12 cellular contexts compared by ENCODE assay signal in the genomic region with DNA sequence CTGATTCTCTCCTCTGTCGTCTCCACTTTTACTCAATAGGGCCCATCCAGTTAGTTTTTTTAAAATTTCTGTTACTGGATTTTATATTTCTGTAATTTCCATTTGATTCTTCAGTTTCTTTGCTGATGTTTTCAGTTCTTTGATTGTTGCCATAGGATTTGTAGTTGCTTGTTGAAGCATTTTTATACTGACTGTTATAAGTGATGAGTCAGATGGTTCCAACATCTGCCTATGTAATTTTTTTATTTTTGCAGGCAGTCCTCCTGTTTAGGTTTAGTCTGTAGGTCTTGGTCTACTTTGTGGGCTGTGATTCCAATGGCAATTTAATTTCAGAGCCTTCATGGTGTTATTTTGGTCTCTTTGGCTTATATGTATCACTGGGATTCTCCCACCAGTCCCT. TPM values are rescaled to one million over a fixed set of nuclear protein-coding genes. Genes with fewer than 3 reads are reported as not detected.
DNase-seq lines count a peak whose midpoint lies in the region; ATAC-seq, FAIRE-seq and TF ChIP-seq lines count a peak whose summit lies in the region.
"Not testable (repeated sequence)": the region's sequence is repeated elsewhere in the genome, so short reads cannot be mapped to it uniquely, and the experiment has no call there.
"Had no signal": no experiment of that assay in that cellular context is flagged by ENCODE, and none has a peak within 500 bp of the region (broad histone marks: within the 10 kb centered on the region; RNA-seq: fewer than 3 reads in every experiment).

No MANE protein-coding gene starts in this region.

- H2AFZ ChIP-seq in Karpas-422 (ENCODE audit: low read length); K562 (ENCODE audit: low read depth, low read length): not testable (repeated sequence)

- not testable (repeated sequence) for H3K4me1 ChIP-seq in Karpas-422 (ENCODE audit: low read length)
- H3K4me1 ChIP-seq in K562 (replicated peaks in 1 of 2; ENCODE audit: control insufficient read depth in 2 of 2, insufficient read depth in 2 of 2, low read length in 2 of 2), result peaks cover 0 to 17% of the 10 kb centered on the region in 2 experiments; a peak in 4 of 5 replicates

- POLR2A ChIA-PET in activated CD4-positive, alpha-beta T cell treated with anti-CD3 and anti-CD28 coated beads for 36 hours (lab: Charles Lee); naive thymus-derived CD8-positive, alpha-beta T cell (lab: Charles Lee): not testable (repeated sequence)
- POLR2A ChIA-PET in K562 (lab: Yijun Ruan, JAX), result interaction anchor here (0.7 kb wide), 1 partner anchor 24 kb away, joined by 3 read pairs; no protein-coding TSS in a partner anchor

- H3K36me3 ChIP-seq in Karpas-422 (ENCODE audit: insufficient read depth, low read length), result not testable (repeated sequence)
- peaks cover 15% of the 10 kb centered on the region; the same call in 1 of the 3 replicates for H3K36me3 ChIP-seq in K562 (ENCODE audit: control insufficient read depth, insufficient read depth, low read length)

- not testable (repeated sequence) for H3K9me1 ChIP-seq in K562 (ENCODE audit: control insufficient read depth, insufficient read depth, low read length)

- DNase-seq in Karpas-422; activated CD4-positive, alpha-beta T cell treated with anti-CD3 and anti-CD28 coated beads for 36 hours; K562 (ENCODE audit: extremely low read depth in 1 of 4, low spot score in 3 of 4); naive thymus-derived CD8-positive, alpha-beta T cell; neural crest cell (ENCODE audit: low read depth, low spot score): not testable (repeated sequence)

- H3K27me3 ChIP-seq in Karpas-422 (ENCODE audit: low read length); K562 (ENCODE audit: control insufficient read depth in 2 of 2, insufficient read depth in 2 of 2, low read length in 2 of 2): not testable (repeated sequence)

- H3K9ac ChIP-seq in Karpas-422 (ENCODE audit: low read length); K562 (ENCODE audit: insufficient read depth in 1 of 2, low read depth in 2 of 2, low read length in 2 of 2): not testable (repeated sequence)

- not testable (repeated sequence) for H3K9me2 ChIP-seq in Karpas-422 (replicated peaks; ENCODE audit: insufficient read depth, low read length)

- peak overlapping the region; percentile 19 for H3K4me2 ChIP-seq in Karpas-422 (ENCODE audit: low read depth, low read length, poor library complexity, severe bottlenecking)
- H3K4me2 ChIP-seq in K562 (ENCODE audit: insufficient read depth, low read length), result not testable (repeated sequence)

- peaks cover 24% of the 10 kb centered on the region for H3K36me3 Mint-ChIP-seq in activated CD4-positive, alpha-beta T cell treated with anti-CD3 and anti-CD28 coated beads for 36 hours (ENCODE audit: low read depth)
- not testable (repeated sequence) for H3K36me3 Mint-ChIP-seq in activated naive CD4-positive, alpha-beta T cell treated with anti-CD3 and anti-CD28 coated beads, Interleukin-2, amount 50 U/mL, for 24 hours; neural crest cell (ENCODE audit: low read depth)
- peaks cover 0 to 24% (median 6%) of the 10 kb centered on the region in 3 donors for H3K36me3 Mint-ChIP-seq in naive thymus-derived CD8-positive, alpha-beta T cell

- 72% methylated on average over 1 of the region's 1 CpG for WGBS in K562 (ENCODE audit: insufficient coverage, low coverage, missing lambda C conversion rate)

- not testable (repeated sequence) for H3K9me3 Mint-ChIP-seq in activated CD4-positive, alpha-beta T cell treated with anti-CD3 and anti-CD28 coated beads for 36 hours (ENCODE audit: low read depth); activated naive CD4-positive, alpha-beta T cell treated with anti-CD3 and anti-CD28 coated beads, Interleukin-2, amount 50 U/mL, for 24 hours; naive thymus-derived CD8-positive, alpha-beta T cell; neural crest cell

- not testable (repeated sequence) for ATAC-seq in activated CD4-positive, alpha-beta T cell treated with anti-CD3 and anti-CD28 coated beads for 36 hours; K562; naive thymus-derived CD8-positive, alpha-beta T cell

- not testable (repeated sequence) for H3K4me3 Mint-ChIP-seq in activated CD4-positive, alpha-beta T cell treated with anti-CD3 and anti-CD28 coated beads for 36 hours
- peak overlapping the region; percentile 53 for H3K4me3 Mint-ChIP-seq in activated naive CD4-positive, alpha-beta T cell treated with anti-CD3 and anti-CD28 coated beads, Interleukin-2, amount 50 U/mL, for 24 hours
- H3K4me3 Mint-ChIP-seq in naive thymus-derived CD8-positive, alpha-beta T cell, result peak overlapping the region in 7 of 10 donors; percentile 36 to 54 (median 45)
- H3K4me3 Mint-ChIP-seq in neural crest cell, result peak overlapping the region; percentile 38

- in situ Hi-C loops in K562 (cut with MboI), result not testable (repeated sequence)

- not testable (repeated sequence) for TF ChIP-seq CTCF in K562 (IDR thresholded peaks at IDR 0.05 in 2 of 3, conservative IDR thresholded peaks at IDR 0.05 in 1 of 3; ENCODE audit: insufficient read depth in 2 of 3, low read depth in 1 of 3, low read length in 3 of 3); neural crest cell (conservative IDR thresholded peaks at IDR 0.05)

- not testable (repeated sequence) for BruUV-seq in K562 (replicated peaks; lab: Mats Ljungman, UMichigan)

- not testable (repeated sequence) for TF ChIP-seq RAD21 in K562 (CRISPR knock-in tag; conservative IDR thresholded peaks at IDR 0.05 in 1 of 2, IDR thresholded peaks at IDR 0.05 in 1 of 2)

- H3K27ac Mint-ChIP-seq in activated CD4-positive, alpha-beta T cell treated with anti-CD3 and anti-CD28 coated beads for 36 hours, result peak overlapping the region; percentile 13
- H3K27ac Mint-ChIP-seq in activated naive CD4-positive, alpha-beta T cell treated with anti-CD3 and anti-CD28 coated beads, Interleukin-2, amount 50 U/mL, for 24 hours, result peak overlapping the region; percentile 17
- peak overlapping the region in 3 of 10 donors; percentile 29 to 62 (median 59) for H3K27ac Mint-ChIP-seq in naive thymus-derived CD8-positive, alpha-beta T cell
- H3K27ac Mint-ChIP-seq in neural crest cell (ENCODE audit: unreplicated experiment), result not testable (repeated sequence)

- not testable (repeated sequence) for H3K4me3 ChIP-seq in Karpas-422 (ENCODE audit: low read length); K562

- not testable (repeated sequence) for H3K9me3 ChIP-seq in Karpas-422 (ENCODE audit: low read length); K562 (replicated peaks; ENCODE audit: control insufficient read depth, insufficient read depth, low read depth, low read length)

- intact Hi-C loops in activated CD4-positive, alpha-beta T cell treated with anti-CD3 and anti-CD28 coated beads for 36 hours (cut with DNase I, micrococcal nuclease); K562 (cut with micrococcal nuclease): not testable (repeated sequence)

- CTCF ChIA-PET in activated CD4-positive, alpha-beta T cell treated with anti-CD3 and anti-CD28 coated beads for 36 hours (lab: Charles Lee); K562 (lab: Yijun Ruan, JAX; ENCODE audit: low intra/inter-chr PET ratio): not testable (repeated sequence)

- not testable (repeated sequence) for FAIRE-seq in K562 (lab: Jason Lieb, UNC)

- H3K4me1 Mint-ChIP-seq in activated CD4-positive, alpha-beta T cell treated with anti-CD3 and anti-CD28 coated beads for 36 hours, result peaks cover 28% of the 10 kb centered on the region
- peaks cover 37% of the 10 kb centered on the region for H3K4me1 Mint-ChIP-seq in activated naive CD4-positive, alpha-beta T cell treated with anti-CD3 and anti-CD28 coated beads, Interleukin-2, amount 50 U/mL, for 24 hours
- H3K4me1 Mint-ChIP-seq in naive thymus-derived CD8-positive, alpha-beta T cell, result peaks cover 18 to 40% (median 29%) of the 10 kb centered on the region in 4 donors
- H3K4me1 Mint-ChIP-seq in neural crest cell, result peaks cover 14% of the 10 kb centered on the region

- H3K27me3 Mint-ChIP-seq in activated CD4-positive, alpha-beta T cell treated with anti-CD3 and anti-CD28 coated beads for 36 hours; activated naive CD4-positive, alpha-beta T cell treated with anti-CD3 and anti-CD28 coated beads, Interleukin-2, amount 50 U/mL, for 24 hours; naive thymus-derived CD8-positive, alpha-beta T cell; neural crest cell (ENCODE audit: low read depth): not testable (repeated sequence)

- H4K20me1 ChIP-seq in Karpas-422 (ENCODE audit: insufficient read depth, low read depth, low read length); K562 (replicated peaks; ENCODE audit: control insufficient read depth, insufficient read depth, low read length): not testable (repeated sequence)

- H3K79me2 ChIP-seq in Karpas-422 (ENCODE audit: low read length), result peaks cover 52% of the 10 kb centered on the region
- peaks cover 32% of the 10 kb centered on the region for H3K79me2 ChIP-seq in K562 (ENCODE audit: control insufficient read depth, insufficient read depth, low read length)

- not testable (repeated sequence) for TF ChIP-seq EP300 in K562 (IDR thresholded peaks at IDR 0.05; ENCODE audit: low read length)

- TF ChIP-seq POLR2A in K562 (conservative IDR thresholded peaks at IDR 0.05), result not testable (repeated sequence)

- not testable (repeated sequence) for H3K27ac ChIP-seq in Karpas-422 (ENCODE audit: low read length); K562 (ENCODE audit: extremely low read depth, low read depth, low read length)

RNA-seq across cellular contexts. Expression of gene VPREB1, which starts 56.4 kb away (rescaled TPM):
- total RNA-seq in Karpas-422 (2014; rRNA removed; shearing (Covaris generic); ENCODE audit: low replicate concordance), result not detected in 2 replicates
- not detected for total RNA-seq in activated CD4-positive, alpha-beta T cell treated with anti-CD3 and anti-CD28 coated beads for 36 hours
- not detected in 2 replicates for total RNA-seq in K562 (2011; cell fraction: chromatin; rRNA removed; ENCODE audit: low replicate concordance)
- total RNA-seq in K562 (2011; cell fraction: nucleolus; rRNA removed), result not detected in 2 replicates
- not detected in 2 replicates for total RNA-seq in K562 (2011; cell fraction: nucleoplasm; rRNA removed)
- total RNA-seq in K562 (2014; rRNA removed), result not detected in 2 replicates
- not detected in 2 replicates for total RNA-seq in K562 (2014; rRNA removed; fragmentation: Illumina TruSeq; extraction: Trizol)
- not detected in 2 replicates for total RNA-seq in K562 (2015; rRNA removed; fragmentation: Illumina TruSeq; extraction: Trizol)
- total RNA-seq in K562 (2021), result not detected in 2 replicates
- polyA plus RNA-seq in K562 (2011; rRNA removed), result not detected in 2 replicates
- polyA plus RNA-seq in K562 (2011; cell fraction: cytosol; rRNA removed), result not detected in 2 replicates
- polyA plus RNA-seq in K562 (2011; cell fraction: nucleus; rRNA removed), result not detected in 2 replicates
- not detected in 2 replicates for polyA plus RNA-seq in K562 (2012)
- not detected in 2 replicates for polyA plus RNA-seq in K562 (2014; fragmentation: Illumina TruSeq; extraction: Trizol)
- polyA plus RNA-seq in K562 (2014; fragmentation: Nextera tagmentation; extraction: Ambion mirVana), result not detected
- not detected in 2 replicates for polyA plus RNA-seq in K562 (2014; rRNA removed)
- not detected in 2 replicates for polyA minus RNA-seq in K562 (2011; rRNA and poly(A)+ RNA removed)
- not detected in 2 replicates for polyA minus RNA-seq in K562 (2011; cell fraction: cytosol; rRNA and poly(A)+ RNA removed)
- polyA minus RNA-seq in K562 (2011; cell fraction: nucleus; rRNA and poly(A)+ RNA removed), result not detected in 2 replicates
- total RNA-seq in naive thymus-derived CD8-positive, alpha-beta T cell, result not detected
- not detected for polyA plus RNA-seq in naive thymus-derived CD8-positive, alpha-beta T cell
- total RNA-seq in neural crest cell, result not detected in 2 replicates
- total RNA-seq: Caco-2; CD4-positive, CD25-positive, alpha-beta regulatory T cell; Daoy; GM23248; H4; HT-29 had no signal
- polyA plus RNA-seq: CD4-positive, CD25-positive, alpha-beta regulatory T cell; GM23248 had no signal
